26 cellular contexts compared by ENCODE assay signal in genomic region chr21:15586752-15587436, GRCh38.
"Had no signal": no experiment of that assay in that cellular context is flagged by ENCODE, and none has a peak within 500 bp of the region (broad histone marks: within the 10 kb centered on the region; RNA-seq: fewer than 3 reads in every experiment).

No MANE protein-coding gene starts in this region.

- H3K4me3 ChIP-seq: esophagus muscularis mucosa, heart right ventricle, lower lobe of right lung, pancreas, right lobe of liver, thoracic aorta, tibial nerve, vagina had no signal

- H3K4me3 Mint-ChIP-seq: endodermal cell; immature natural killer cell; natural killer cell; stimulated activated naive B cell treated with anti-CD40 and anti-IgM and Interleukin-4, amounts not matched to agents 10 μg/mL and 1 μg/mL and 100 μg/mL, for 72 hours; stimulated activated naive CD8-positive, alpha-beta T cell treated with anti-CD3 and anti-CD28 coated beads, Interleukin-15, Interleukin-2, amounts not matched to agents 100 ng/mL and 50 ng/mL, for 24 hours had no signal

- H3K4me1 Mint-ChIP-seq: immature natural killer cell; natural killer cell; stimulated activated naive B cell treated with anti-CD40 and anti-IgM and Interleukin-4, amounts not matched to agents 10 μg/mL and 1 μg/mL and 100 μg/mL, for 72 hours had no signal

- H3K27ac Mint-ChIP-seq: endodermal cell; immature natural killer cell; natural killer cell; stimulated activated naive B cell treated with anti-CD40 and anti-IgM and Interleukin-4, amounts not matched to agents 10 μg/mL and 1 μg/mL and 100 μg/mL, for 72 hours; stimulated activated naive CD8-positive, alpha-beta T cell treated with anti-CD3 and anti-CD28 coated beads, Interleukin-15, Interleukin-2, amounts not matched to agents 100 ng/mL and 50 ng/mL, for 24 hours had no signal

- H3K36me3 ChIP-seq: esophagus muscularis mucosa, heart right ventricle, lower lobe of right lung, neutrophil, pancreas, right lobe of liver, thoracic aorta, tibial nerve, vagina had no signal

- H3K27me3 Mint-ChIP-seq: stimulated activated naive CD8-positive, alpha-beta T cell treated with anti-CD3 and anti-CD28 coated beads, Interleukin-15, Interleukin-2, amounts not matched to agents 100 ng/mL and 50 ng/mL, for 24 hours had no signal

- H3K36me3 Mint-ChIP-seq: immature natural killer cell; natural killer cell; stimulated activated naive B cell treated with anti-CD40 and anti-IgM and Interleukin-4, amounts not matched to agents 10 μg/mL and 1 μg/mL and 100 μg/mL, for 72 hours had no signal

- H3K9me3 ChIP-seq: esophagus muscularis mucosa, heart right ventricle, lower lobe of right lung, neutrophil, pancreas, right lobe of liver, thoracic aorta, tibial nerve, vagina had no signal

- DNase-seq: effector CD8-positive, alpha-beta T cell; endodermal cell; foreskin keratinocyte; glutamatergic neuron; heart right ventricle; hypothalamus; immature natural killer cell; islet precursor cell; kidney glomerular epithelial cell; left ventricle myocardium superior; lower lobe of right lung; natural killer cell; pancreas; right lobe of liver; small intestine; stimulated activated CD4-positive, alpha-beta T cell treated with anti-CD3 and anti-CD28 coated beads, Interleukin-15, amount 100 ng/mL, for 24 hours; stimulated activated CD4-positive, alpha-beta T cell treated with anti-CD3 and anti-CD28 coated beads, Interleukin-2, amount 100 ng/mL, for 48 hours; stimulated activated naive B cell treated with anti-CD40 and anti-IgM and Interleukin-4, amounts not matched to agents 10 μg/mL and 1 μg/mL and 100 μg/mL, for 72 hours had no signal

- H3K4me1 ChIP-seq: esophagus muscularis mucosa, foreskin keratinocyte, heart right ventricle, lower lobe of right lung, pancreas, right lobe of liver, vagina had no signal

- ATAC-seq: foreskin keratinocyte; heart right ventricle; left ventricle myocardium superior; lower lobe of right lung; natural killer cell; pancreas; right lobe of liver; stimulated activated naive B cell treated with anti-CD40 and anti-IgM and Interleukin-4, amounts not matched to agents 10 μg/mL and 1 μg/mL and 100 μg/mL, for 72 hours had no signal

- H3K27ac ChIP-seq: esophagus muscularis mucosa, foreskin keratinocyte, heart right ventricle, lower lobe of right lung, neutrophil, pancreas, right lobe of liver, thoracic aorta, tibial nerve, vagina had no signal

- H3K27me3 ChIP-seq: esophagus muscularis mucosa, heart right ventricle, neutrophil, pancreas, right lobe of liver, tibial nerve, vagina had no signal

- FAIRE-seq: colon, endothelial cell of umbilical vein, pancreas, small intestine had no signal

- H3K9me3 Mint-ChIP-seq: immature natural killer cell; natural killer cell; stimulated activated naive CD8-positive, alpha-beta T cell treated with anti-CD3 and anti-CD28 coated beads, Interleukin-15, Interleukin-2, amounts not matched to agents 100 ng/mL and 50 ng/mL, for 24 hours had no signal
